8 cellular contexts compared by ENCODE assay signal in the genomic region with DNA sequence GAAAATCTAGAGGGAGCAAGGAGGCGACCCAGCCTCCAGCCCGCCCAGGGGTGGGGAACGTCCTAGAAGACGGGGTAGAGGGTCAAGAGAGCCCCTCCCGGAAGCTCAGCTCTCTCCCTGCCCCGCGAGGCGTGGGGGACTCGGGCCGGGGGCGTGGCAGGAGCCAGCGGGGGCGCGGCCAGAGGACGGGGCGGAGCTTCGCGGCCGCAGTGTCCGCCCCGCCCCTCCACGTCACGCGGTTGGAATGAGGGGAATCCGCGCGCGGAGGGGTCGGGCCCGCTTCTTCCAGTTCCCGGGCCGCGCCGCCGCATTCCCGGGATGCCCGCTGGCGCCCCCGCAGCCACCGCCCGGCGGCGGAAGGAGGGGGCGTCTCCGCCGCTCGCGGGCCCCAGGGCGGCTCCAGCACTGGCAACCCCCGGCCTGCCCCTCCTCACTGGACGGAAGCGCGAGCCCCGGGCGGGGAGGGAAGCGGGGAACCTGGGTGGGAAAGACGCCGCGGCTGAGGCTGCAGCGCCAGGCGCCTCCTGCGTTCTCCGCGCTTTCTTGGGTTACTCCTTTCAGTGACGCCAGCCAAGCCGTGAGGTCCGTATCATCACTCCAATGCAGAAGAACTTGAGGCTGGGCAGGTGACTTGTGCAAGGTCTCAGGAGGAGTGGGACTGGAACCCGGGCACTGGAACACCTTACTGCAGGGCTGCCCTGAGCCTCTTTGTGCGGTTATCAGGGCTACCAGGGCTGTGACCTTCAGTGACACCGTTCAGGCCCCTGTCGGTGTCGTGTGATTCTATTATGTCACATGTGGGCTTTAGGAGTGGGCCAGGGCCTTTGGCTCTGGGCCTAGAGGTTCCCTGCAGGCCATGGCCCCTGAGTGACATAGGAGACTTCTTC. TPM values are rescaled to one million over a fixed set of nuclear protein-coding genes. Genes with fewer than 3 reads are reported as not detected.
DNase-seq lines count a peak whose midpoint lies in the region; TF ChIP-seq lines count a peak whose summit lies in the region.

No MANE protein-coding gene starts in this region.

- H3K79me2 ChIP-seq in Karpas-422 (ENCODE audit: low read length): peaks cover 4% of the 10 kb centered on the region; the same call in 1 of the 2 replicates

- no peaks in the 10 kb centered on the region for H3K9me3 ChIP-seq in Karpas-422 (ENCODE audit: low read length)

- peak overlapping the region; percentile 82 for H3K9ac ChIP-seq in Karpas-422 (ENCODE audit: low read length)

- no peaks in the 10 kb centered on the region for H3K9me2 ChIP-seq in Karpas-422 (replicated peaks; ENCODE audit: insufficient read depth, low read length)

- H3K4me2 ChIP-seq in Karpas-422 (ENCODE audit: low read depth, low read length, poor library complexity, severe bottlenecking): peak overlapping the region; percentile 91

- TF ChIP-seq CTCF in WI38 (IDR thresholded peaks at IDR 0.05; ENCODE audit: low read depth, low read length) (no peak), cardiac fibroblast (IDR thresholded peaks at IDR 0.05; ENCODE audit: low read depth, low read length) (no peak)

- no peaks in the 10 kb centered on the region for H3K36me3 ChIP-seq in Karpas-422 (ENCODE audit: insufficient read depth, low read length)

- H4K20me1 ChIP-seq in Karpas-422 (ENCODE audit: insufficient read depth, low read depth, low read length): no peaks in the 10 kb centered on the region

- H3K4me3 ChIP-seq in Karpas-422 (ENCODE audit: low read length): peak overlapping the region; percentile 76
- H3K4me3 ChIP-seq in WI38 (ENCODE audit: low read depth, low read length): peak overlapping the region; percentile 58
- peak overlapping the region; percentile 29 to 48 for H3K4me3 ChIP-seq in cardiac fibroblast (replicated peaks in 1 of 2; ENCODE audit: low read depth in 2 of 2, low read length in 2 of 2)
- H3K4me3 ChIP-seq in skeletal muscle cell (ENCODE audit: low read depth, low read length): peak overlapping the region; percentile 39

- peaks cover 54% of the 10 kb centered on the region for H3K4me1 ChIP-seq in Karpas-422 (ENCODE audit: low read length)

- H2AFZ ChIP-seq in Karpas-422 (ENCODE audit: low read length): peak overlapping the region; percentile 63; the same call in 1 of the 2 replicates

- H3K27ac ChIP-seq in Karpas-422 (ENCODE audit: low read length): peak overlapping the region; percentile 81

- DNase-seq in NCI-H1436 (lab: John Stamatoyannopoulos, UW): peak; percentile 66
- no peak for DNase-seq in NCI-H1436 treated with DMSO at 0.1 percent for 48 hours (lab: John Stamatoyannopoulos, UW)
- DNase-seq in Karpas-422: peak; percentile 88
- peak; percentile 84 to 95 for DNase-seq in cardiac fibroblast (ENCODE audit: low read depth in 2 of 2)
- DNase-seq in iPS-NIHi11 (ENCODE audit: low spot score): peak; percentile 84
- DNase-seq in skeletal muscle cell (ENCODE audit: low read depth): peak; percentile 50
- no peak for DNase-seq in NCI-H1048 (lab: John Stamatoyannopoulos, UW)

- H3K27me3 ChIP-seq in Karpas-422 (ENCODE audit: low read length): no peaks in the 10 kb centered on the region

RNA-seq across cellular contexts. Expression of gene MYO1C, which starts 4.3 kb away (rescaled TPM):
- total RNA-seq in Karpas-422 (2014; rRNA removed; shearing (Covaris generic); ENCODE audit: low replicate concordance): 14.7 and 20.5 TPM in 2 replicates

RNA-seq across cellular contexts. Expression of gene INPP5K, which starts 28.2 kb away (rescaled TPM):
- 61.7 and 102 TPM in 2 replicates for total RNA-seq in Karpas-422 (2014; rRNA removed; shearing (Covaris generic); ENCODE audit: low replicate concordance)

RNA-seq across cellular contexts. Expression of gene CRK, which starts 32.1 kb away (rescaled TPM):
- 14.1 and 19.5 TPM in 2 replicates for total RNA-seq in Karpas-422 (2014; rRNA removed; shearing (Covaris generic); ENCODE audit: low replicate concordance)

Comparison
In these comparisons a context has a peak if more than half of its experiments do, and no peak if none do; other contexts are left out.
1. DNase-seq: peak in NCI-H1436 (single experiment), Karpas-422 (single experiment), cardiac fibroblast (2 of 2), iPS-NIHi11 (single experiment) and skeletal muscle cell (single experiment); none in NCI-H1436 treated with DMSO at 0.1 percent for 48 hours (single experiment) and NCI-H1048 (single experiment).
2. Peak in every context shown above with its lines, with median percentiles within 50 percentile points of each other: H3K4me3 ChIP-seq.